In genomic region chr1:22096036-22096435, GRCh38 we compare ENCODE assay signal across 23 cellular contexts. TPM values are rescaled to one million over a fixed set of nuclear protein-coding genes. Genes with fewer than 3 reads are reported as not detected.
A peak's percentile ranks its signal among the peaks of the same experiment; 100 is the strongest.
DNase-seq lines count a peak whose midpoint lies in the region; ATAC-seq and TF ChIP-seq lines count a peak whose summit lies in the region.
"Had no signal": no experiment of that assay in that cellular context is flagged by ENCODE, and none has a peak within 500 bp of the region (broad histone marks: within the 10 kb centered on the region; RNA-seq: fewer than 3 reads in every experiment).

No MANE protein-coding gene starts in this region.

- TF ChIP-seq CTCF in neural cell (IDR thresholded peaks at IDR 0.05; ENCODE audit: poor library complexity, severe bottlenecking): no peak
- TF ChIP-seq CTCF in foreskin fibroblast (IDR thresholded peaks at IDR 0.05; ENCODE audit: low read depth, low read length): no peak

- no peak overlapping the region for H2AFZ ChIP-seq in neural cell (ENCODE audit: low read depth, low read length)

- H3K9ac ChIP-seq in neural cell (ENCODE audit: low read length): no peak overlapping the region

- H3K4me3 Mint-ChIP-seq in activated naive CD8-positive, alpha-beta T cell: no peak overlapping the region
- H3K4me3 Mint-ChIP-seq in activated naive CD8-positive, alpha-beta T cell treated with anti-CD3 and anti-CD28 coated beads, Interleukin-2, amount 50 U/mL, for 24 hours: no peak overlapping the region
- H3K4me3 Mint-ChIP-seq in T-helper 17 cell: no peak overlapping the region
- H3K4me3 Mint-ChIP-seq: HFFc6 had no signal

- H3K27me3 Mint-ChIP-seq in activated naive CD8-positive, alpha-beta T cell: no peaks in the 10 kb centered on the region
- no peaks in the 10 kb centered on the region for H3K27me3 Mint-ChIP-seq in activated naive CD8-positive, alpha-beta T cell treated with anti-CD3 and anti-CD28 coated beads, Interleukin-2, amount 50 U/mL, for 24 hours
- no peaks in the 10 kb centered on the region for H3K27me3 Mint-ChIP-seq in T-helper 17 cell

- H3K9me3 ChIP-seq in T-helper 17 cell (ENCODE audit: control insufficient read depth, low read length, poor library complexity, severe bottlenecking): no peaks in the 10 kb centered on the region
- no peaks in the 10 kb centered on the region for H3K9me3 ChIP-seq in neural cell (ENCODE audit: low read length)

- TF ChIP-seq EP300 in neural cell (conservative IDR thresholded peaks at IDR 0.05; ENCODE audit: poor library complexity, severe bottlenecking): no peak

- no peak overlapping the region for H3K4me3 ChIP-seq in neural cell (ENCODE audit: low read length)
- H3K4me3 ChIP-seq in foreskin fibroblast (ENCODE audit: low read depth in 1 of 2, low read length in 2 of 2): no peak overlapping the region
- H3K4me3 ChIP-seq: K562 had no signal

- no peak overlapping the region for H3K4me2 ChIP-seq in neural cell (ENCODE audit: low read length)

- no peaks in the 10 kb centered on the region for H3K79me2 ChIP-seq in neural cell (replicated peaks; ENCODE audit: insufficient read depth, low read length)

- no peaks in the 10 kb centered on the region for H3K27me3 ChIP-seq in neural cell (ENCODE audit: insufficient read depth, low read depth, low read length)

- H3K36me3 Mint-ChIP-seq in activated naive CD8-positive, alpha-beta T cell: peaks cover 2% of the 10 kb centered on the region
- peaks cover 61% of the 10 kb centered on the region for H3K36me3 Mint-ChIP-seq in activated naive CD8-positive, alpha-beta T cell treated with anti-CD3 and anti-CD28 coated beads, Interleukin-2, amount 50 U/mL, for 24 hours (ENCODE audit: low read depth)
- H3K36me3 Mint-ChIP-seq in T-helper 17 cell (ENCODE audit: low read depth): peaks cover 4% of the 10 kb centered on the region

- no peaks in the 10 kb centered on the region for H3F3A ChIP-seq in neural cell (ENCODE audit: insufficient read depth, low read length, poor library complexity, severe bottlenecking)

- no peaks in the 10 kb centered on the region for H3K9me3 Mint-ChIP-seq in activated naive CD8-positive, alpha-beta T cell (ENCODE audit: low read depth)
- H3K9me3 Mint-ChIP-seq in activated naive CD8-positive, alpha-beta T cell treated with anti-CD3 and anti-CD28 coated beads, Interleukin-2, amount 50 U/mL, for 24 hours: no peaks in the 10 kb centered on the region
- H3K9me3 Mint-ChIP-seq: HFFc6 had no signal

- no peak for DNase-seq in activated naive CD8-positive, alpha-beta T cell treated with anti-CD3 and anti-CD28 coated beads, Interleukin-2, amount 50 U/mL, for 24 hours
- DNase-seq in T-helper 17 cell (no peak), KG1 (lab: John Stamatoyannopoulos, UW) (no peak), foreskin fibroblast (no peak), mucosa of gallbladder (ENCODE audit: low spot score) (no peak)
- DNase-seq: 8988T; H7; HFFc6; NCI-H1105; NCI-H2081; NCI-H2171; NCI-H345; NCI-H524; NCI-H774; NK-92 treated with Interleukin-12 subunit alpha and Interleukin-12 subunit beta, amount 100 ng/mL, for 24 hours; SIG-M5 had no signal

- TF ChIP-seq RAD21 in neural cell (conservative IDR thresholded peaks at IDR 0.05): no peak

- no peaks in the 10 kb centered on the region for H3K9me2 ChIP-seq in neural cell (ENCODE audit: insufficient read depth, low read length)

- peaks cover 59% of the 10 kb centered on the region for H3K4me1 Mint-ChIP-seq in activated naive CD8-positive, alpha-beta T cell (ENCODE audit: low read depth)
- peaks cover 67% of the 10 kb centered on the region for H3K4me1 Mint-ChIP-seq in activated naive CD8-positive, alpha-beta T cell treated with anti-CD3 and anti-CD28 coated beads, Interleukin-2, amount 50 U/mL, for 24 hours
- peaks cover 32% of the 10 kb centered on the region for H3K4me1 Mint-ChIP-seq in T-helper 17 cell

- ATAC-seq in activated naive CD8-positive, alpha-beta T cell treated with anti-CD3 and anti-CD28 coated beads, Interleukin-2, amount 50 U/mL, for 24 hours: no peak
- ATAC-seq in T-helper 17 cell: no peak
- ATAC-seq: K562, Panc1, SK-N-SH treated with all-trans-retinoic acid at 6 μM for 48 hours had no signal

- H3K27ac Mint-ChIP-seq in activated naive CD8-positive, alpha-beta T cell: peak overlapping the region; percentile 34
- no peak overlapping the region for H3K27ac Mint-ChIP-seq in activated naive CD8-positive, alpha-beta T cell treated with anti-CD3 and anti-CD28 coated beads, Interleukin-2, amount 50 U/mL, for 24 hours
- peak overlapping the region; percentile 88 for H3K27ac Mint-ChIP-seq in T-helper 17 cell
- H3K27ac Mint-ChIP-seq: HFFc6 had no signal

- no peaks in the 10 kb centered on the region for H3K36me3 ChIP-seq in neural cell (ENCODE audit: insufficient read depth, low read length)

- H4K20me1 ChIP-seq in neural cell (ENCODE audit: insufficient read depth): peaks cover under 1% of the 10 kb centered on the region

- H3K27ac ChIP-seq in neural cell (ENCODE audit: low read length): peak overlapping the region; percentile 49
- H3K27ac ChIP-seq: C4-2B had no signal

TF ChIP-seq in neural cell, 6 proteins besides CTCF, POLR2A, EP300 and RAD21:
- no peak for TF ChIP-seq MXI1 (conservative IDR thresholded peaks at IDR 0.05; ENCODE audit: poor library complexity, severe bottlenecking)
- no peak for TF ChIP-seq REST (IDR thresholded peaks at IDR 0.05; ENCODE audit: borderline replicate concordance)
- TF ChIP-seq EZH2 (IDR thresholded peaks at IDR 0.05; ENCODE audit: borderline replicate concordance, insufficient read depth, low read length, poor library complexity, severe bottlenecking): no peak
- no peak for TF ChIP-seq TAF1 (IDR thresholded peaks at IDR 0.05; ENCODE audit: low read depth)
- no peak for TF ChIP-seq SMC3 (conservative IDR thresholded peaks at IDR 0.05; ENCODE audit: poor library complexity)
- TF ChIP-seq POLR2AphosphoS5 (IDR thresholded peaks at IDR 0.05): no peak

RNA-seq across cellular contexts. Expression of gene CDC42, which starts 43.5 kb away (rescaled TPM):
- total RNA-seq in T-helper 17 cell: 100 to 1,000 TPM; 371 to 385 TPM
- 805 and 913 TPM in 2 replicates for polyA plus RNA-seq in neural cell
- polyA minus RNA-seq in neural cell: 553 and 621 TPM in 2 replicates
- total RNA-seq in mucosa of gallbladder: 273 TPM

RNA-seq across cellular contexts. Expression of gene WNT4, which starts 46.9 kb away (rescaled TPM):
- total RNA-seq in T-helper 17 cell (not detected), mucosa of gallbladder (11.5 TPM)
- polyA plus RNA-seq in neural cell: 5.1 and 6.0 TPM in 2 replicates
- polyA minus RNA-seq in neural cell: 6.3 and 11.5 TPM in 2 replicates
- total RNA-seq: HFFc6, K562 had no signal
- polyA plus RNA-seq: AG04450 had no signal

Comparison
In these comparisons a context has a peak if more than half of its experiments do, and no peak if none do; other contexts are left out.
1. RNA of gene WNT4, which starts 46.9 kb away (total RNA-seq): 11.5 TPM in mucosa of gallbladder (single experiment); not detected in T-helper 17 cell; every median in the first group is over 10 times any median in the second.